ENCODE assay signal across 2 cellular contexts in the genomic region with DNA sequence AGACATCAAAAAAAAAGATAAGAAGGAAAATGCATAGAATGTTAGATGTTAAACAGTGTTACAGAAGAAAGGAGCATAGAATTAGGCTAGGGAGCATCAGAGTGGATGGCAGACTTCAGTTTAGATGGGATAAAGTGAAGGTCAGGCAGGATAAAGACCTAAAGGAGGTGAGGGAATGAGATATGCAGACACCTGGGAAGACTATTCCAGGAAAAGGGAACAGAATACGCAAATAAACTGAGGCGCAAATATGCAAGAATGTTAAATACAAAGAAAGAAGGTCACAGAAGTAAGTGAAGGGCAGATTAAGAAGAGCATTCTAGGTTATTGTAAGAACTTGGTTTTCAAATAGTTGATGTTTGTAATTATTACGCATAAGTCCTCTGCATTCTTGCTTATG.
TF ChIP-seq lines count a peak whose summit lies in the region.

No MANE protein-coding gene starts in this region.

TF ChIP-seq in GM23338, 12 proteins besides CTCF, POLR2A, EP300 and RAD21:
- TF ChIP-seq, protein P1, sequence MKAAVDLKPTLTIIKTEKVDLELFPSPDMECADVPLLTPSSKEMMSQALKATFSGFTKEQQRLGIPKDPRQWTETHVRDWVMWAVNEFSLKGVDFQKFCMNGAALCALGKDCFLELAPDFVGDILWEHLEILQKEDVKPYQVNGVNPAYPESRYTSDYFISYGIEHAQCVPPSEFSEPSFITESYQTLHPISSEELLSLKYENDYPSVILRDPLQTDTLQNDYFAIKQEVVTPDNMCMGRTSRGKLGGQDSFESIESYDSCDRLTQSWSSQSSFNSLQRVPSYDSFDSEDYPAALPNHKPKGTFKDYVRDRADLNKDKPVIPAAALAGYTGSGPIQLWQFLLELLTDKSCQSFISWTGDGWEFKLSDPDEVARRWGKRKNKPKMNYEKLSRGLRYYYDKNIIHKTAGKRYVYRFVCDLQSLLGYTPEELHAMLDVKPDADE (IDR thresholded peaks at IDR 0.05), result no peak
- TF ChIP-seq POLR2AphosphoS5 (IDR thresholded peaks at IDR 0.05; ENCODE audit: low read depth) (no peak), ZNF331 (CRISPR knock-in tag; IDR thresholded peaks at IDR 0.05; ENCODE audit: low read depth) (no peak), NANOG (IDR thresholded peaks at IDR 0.05; ENCODE audit: borderline replicate concordance) (peak; percentile 73), EZH2 (IDR thresholded peaks at IDR 0.05; ENCODE audit: low read depth, unreplicated experiment) (no peak), STAT1 (IDR thresholded peaks at IDR 0.05; ENCODE audit: unreplicated experiment) (no peak), JUNB (IDR thresholded peaks at IDR 0.05; ENCODE audit: unreplicated experiment) (no peak), EZH2phosphoT487 (IDR thresholded peaks at IDR 0.05; ENCODE audit: unreplicated experiment) (no peak)
- TF ChIP-seq, protein P2, sequence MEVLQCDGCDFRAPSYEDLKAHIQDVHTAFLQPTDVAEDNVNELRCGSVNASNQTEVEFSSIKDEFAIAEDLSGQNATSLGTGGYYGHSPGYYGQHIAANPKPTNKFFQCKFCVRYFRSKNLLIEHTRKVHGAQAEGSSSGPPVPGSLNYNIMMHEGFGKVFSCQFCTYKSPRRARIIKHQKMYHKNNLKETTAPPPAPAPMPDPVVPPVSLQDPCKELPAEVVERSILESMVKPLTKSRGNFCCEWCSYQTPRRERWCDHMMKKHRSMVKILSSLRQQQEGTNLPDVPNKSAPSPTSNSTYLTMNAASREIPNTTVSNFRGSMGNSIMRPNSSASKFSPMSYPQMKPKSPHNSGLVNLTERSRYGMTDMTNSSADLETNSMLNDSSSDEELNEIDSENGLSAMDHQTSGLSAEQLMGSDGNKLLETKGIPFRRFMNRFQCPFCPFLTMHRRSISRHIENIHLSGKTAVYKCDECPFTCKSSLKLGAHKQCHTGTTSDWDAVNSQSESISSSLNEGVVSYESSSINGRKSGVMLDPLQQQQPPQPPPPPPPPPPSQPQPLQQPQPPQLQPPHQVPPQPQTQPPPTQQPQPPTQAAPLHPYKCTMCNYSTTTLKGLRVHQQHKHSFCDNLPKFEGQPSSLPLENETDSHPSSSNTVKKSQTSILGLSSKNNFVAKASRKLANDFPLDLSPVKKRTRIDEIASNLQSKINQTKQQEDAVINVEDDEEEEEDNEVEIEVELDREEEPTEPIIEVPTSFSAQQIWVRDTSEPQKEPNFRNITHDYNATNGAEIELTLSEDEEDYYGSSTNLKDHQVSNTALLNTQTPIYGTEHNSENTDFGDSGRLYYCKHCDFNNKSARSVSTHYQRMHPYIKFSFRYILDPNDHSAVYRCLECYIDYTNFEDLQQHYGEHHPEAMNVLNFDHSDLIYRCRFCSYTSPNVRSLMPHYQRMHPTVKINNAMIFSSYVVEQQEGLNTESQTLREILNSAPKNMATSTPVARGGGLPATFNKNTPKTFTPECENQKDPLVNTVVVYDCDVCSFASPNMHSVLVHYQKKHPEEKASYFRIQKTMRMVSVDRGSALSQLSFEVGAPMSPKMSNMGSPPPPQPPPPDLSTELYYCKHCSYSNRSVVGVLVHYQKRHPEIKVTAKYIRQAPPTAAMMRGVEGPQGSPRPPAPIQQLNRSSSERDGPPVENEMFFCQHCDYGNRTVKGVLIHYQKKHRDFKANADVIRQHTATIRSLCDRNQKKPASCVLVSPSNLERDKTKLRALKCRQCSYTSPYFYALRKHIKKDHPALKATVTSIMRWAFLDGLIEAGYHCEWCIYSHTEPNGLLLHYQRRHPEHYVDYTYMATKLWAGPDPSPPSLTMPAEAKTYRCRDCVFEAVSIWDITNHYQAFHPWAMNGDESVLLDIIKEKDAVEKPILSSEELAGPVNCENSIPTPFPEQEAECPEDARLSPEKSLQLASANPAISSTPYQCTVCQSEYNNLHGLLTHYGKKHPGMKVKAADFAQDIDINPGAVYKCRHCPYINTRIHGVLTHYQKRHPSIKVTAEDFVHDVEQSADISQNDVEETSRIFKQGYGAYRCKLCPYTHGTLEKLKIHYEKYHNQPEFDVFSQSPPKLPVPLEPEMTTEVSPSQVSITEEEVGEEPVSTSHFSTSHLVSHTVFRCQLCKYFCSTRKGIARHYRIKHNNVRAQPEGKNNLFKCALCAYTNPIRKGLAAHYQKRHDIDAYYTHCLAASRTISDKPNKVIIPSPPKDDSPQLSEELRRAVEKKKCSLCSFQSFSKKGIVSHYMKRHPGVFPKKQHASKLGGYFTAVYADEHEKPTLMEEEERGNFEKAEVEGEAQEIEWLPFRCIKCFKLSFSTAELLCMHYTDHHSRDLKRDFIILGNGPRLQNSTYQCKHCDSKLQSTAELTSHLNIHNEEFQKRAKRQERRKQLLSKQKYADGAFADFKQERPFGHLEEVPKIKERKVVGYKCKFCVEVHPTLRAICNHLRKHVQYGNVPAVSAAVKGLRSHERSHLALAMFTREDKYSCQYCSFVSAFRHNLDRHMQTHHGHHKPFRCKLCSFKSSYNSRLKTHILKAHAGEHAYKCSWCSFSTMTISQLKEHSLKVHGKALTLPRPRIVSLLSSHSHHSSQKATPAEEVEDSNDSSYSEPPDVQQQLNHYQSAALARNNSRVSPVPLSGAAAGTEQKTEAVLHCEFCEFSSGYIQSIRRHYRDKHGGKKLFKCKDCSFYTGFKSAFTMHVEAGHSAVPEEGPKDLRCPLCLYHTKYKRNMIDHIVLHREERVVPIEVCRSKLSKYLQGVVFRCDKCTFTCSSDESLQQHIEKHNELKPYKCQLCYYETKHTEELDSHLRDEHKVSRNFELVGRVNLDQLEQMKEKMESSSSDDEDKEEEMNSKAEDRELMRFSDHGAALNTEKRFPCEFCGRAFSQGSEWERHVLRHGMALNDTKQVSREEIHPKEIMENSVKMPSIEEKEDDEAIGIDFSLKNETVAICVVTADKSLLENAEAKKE (CRISPR knock-in tag; IDR thresholded peaks at IDR 0.05), result peak; percentile 83

TF ChIP-seq in H1, 55 proteins besides CTCF, POLR2A, EP300 and RAD21 (continued from another document):
- TF ChIP-seq, protein P3, sequence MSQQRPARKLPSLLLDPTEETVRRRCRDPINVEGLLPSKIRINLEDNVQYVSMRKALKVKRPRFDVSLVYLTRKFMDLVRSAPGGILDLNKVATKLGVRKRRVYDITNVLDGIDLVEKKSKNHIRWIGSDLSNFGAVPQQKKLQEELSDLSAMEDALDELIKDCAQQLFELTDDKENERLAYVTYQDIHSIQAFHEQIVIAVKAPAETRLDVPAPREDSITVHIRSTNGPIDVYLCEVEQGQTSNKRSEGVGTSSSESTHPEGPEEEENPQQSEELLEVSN (IDR thresholded peaks at IDR 0.05), result no peak
- TF ChIP-seq PHF8 (conservative IDR thresholded peaks at IDR 0.05; ENCODE audit: low read depth, low read length) (no peak), NANOG (IDR thresholded peaks at IDR 0.05; ENCODE audit: insufficient read depth, low read depth, low read length, poor library complexity, severe bottlenecking) (no peak), TAF7 (optimal IDR thresholded peaks at IDR 0.05; ENCODE audit: borderline replicate concordance, low read depth, low read length) (no peak), RFX5 (IDR thresholded peaks at IDR 0.05; ENCODE audit: borderline replicate concordance, low read depth, low read length) (no peak), SIN3A (conservative IDR thresholded peaks at IDR 0.05 in 1 of 2, IDR thresholded peaks at IDR 0.05 in 1 of 2; ENCODE audit: low read depth in 1 of 2, low read length in 2 of 2) (no peak), TEAD4 (IDR thresholded peaks at IDR 0.05; ENCODE audit: low read depth, low read length) (peak; percentile 65; the same call in 1 of the 2 replicates), TCF12 (IDR thresholded peaks at IDR 0.05; ENCODE audit: low read depth, low read length) (0 out of 2 replicates have a peak, but pooled peaks have one; percentile 45), KDM1A (IDR thresholded peaks at IDR 0.05; ENCODE audit: borderline replicate concordance, low read length) (no peak), SRF (IDR thresholded peaks at IDR 0.05; ENCODE audit: low read depth, low read length) (no peak), JUND (IDR thresholded peaks at IDR 0.05; ENCODE audit: low read length) (no peak), CHD7 (IDR thresholded peaks at IDR 0.05; ENCODE audit: insufficient replicate concordance, low read length) (no peak), FOSL1 (IDR thresholded peaks at IDR 0.05; ENCODE audit: insufficient read depth, low read depth, low read length) (no peak)
